8 cellular contexts compared by ENCODE assay signal in the genomic region with DNA sequence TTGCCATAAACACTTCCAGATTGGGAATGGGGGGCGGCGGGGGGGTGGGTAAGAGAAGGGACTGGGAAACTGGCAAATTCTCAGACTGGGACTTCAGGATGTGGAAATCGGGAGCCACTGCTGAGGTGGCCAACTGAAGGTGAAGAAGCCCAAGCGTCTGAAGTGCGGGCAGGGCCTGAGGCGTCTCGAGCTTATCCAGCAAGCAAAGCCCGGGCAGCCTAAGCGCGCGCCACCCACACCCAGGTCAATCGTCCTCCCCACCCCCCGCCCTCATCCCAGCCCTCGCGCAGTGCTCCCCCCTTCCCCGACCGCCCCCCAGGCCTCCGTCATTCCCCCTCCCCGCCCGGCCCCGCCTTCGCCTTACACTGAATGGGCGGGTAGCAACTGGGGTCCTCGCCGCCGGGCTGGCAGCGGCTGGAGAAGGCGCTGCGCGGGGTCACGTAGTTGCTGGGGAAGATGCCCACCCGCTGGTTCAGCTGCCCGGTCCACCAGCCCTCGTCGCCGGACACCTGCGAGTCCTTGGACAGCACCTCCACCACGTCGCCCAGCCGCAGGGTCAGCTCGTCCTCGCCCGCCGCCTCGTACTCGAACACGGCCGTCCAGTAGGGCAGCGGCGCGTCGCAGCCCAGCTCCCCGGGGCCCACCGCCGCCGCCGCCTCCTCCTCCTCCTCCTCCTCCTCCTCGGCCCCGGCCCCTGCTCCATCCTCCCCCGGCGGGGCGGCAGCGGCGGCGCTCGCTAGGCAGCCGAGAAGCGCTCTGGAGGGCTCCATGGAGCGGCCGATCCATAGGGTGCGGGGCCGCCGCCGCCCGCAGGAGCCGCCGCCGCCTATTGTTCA. TPM values are rescaled to one million over a fixed set of nuclear protein-coding genes. Genes with fewer than 3 reads are reported as not detected.
DNase-seq lines count a peak whose midpoint lies in the region; ATAC-seq and TF ChIP-seq lines count a peak whose summit lies in the region.

No MANE protein-coding gene starts in this region.

- no peak overlapping the region for H3K27ac ChIP-seq in ACC112 (ENCODE audit: low read depth, low read length)

- DNase-seq in T follicular helper cell (ENCODE audit: low read depth) (peak; percentile 37), astrocyte of the spinal cord (ENCODE audit: low read depth, low spot score) (no peak), kidney epithelial cell (ENCODE audit: low read depth) (no peak), DMS114 treated with DMSO at 0.1 percent for 48 hours (lab: John Stamatoyannopoulos, UW; ENCODE audit: unreplicated experiment) (no peak)
- DNase-seq in stimulated activated CD4-positive, alpha-beta T cell treated with anti-CD3 and anti-CD28 coated beads, TNF-alpha, amount 100 ng/mL, for 4 hours (ENCODE audit: low read depth in 3 of 3) = peak in 2 of 3 experiments; percentile 10 to 13

- ATAC-seq in GM19328 (IDR thresholded peaks at IDR 0.05; ENCODE audit: unreplicated experiment) (peak; percentile 17), HG03342 (IDR thresholded peaks at IDR 0.05; ENCODE audit: unreplicated experiment) (peak; percentile 13)

- H3K36me3 ChIP-seq in ACC112 (ENCODE audit: insufficient read depth, low read length) (no peaks in the 10 kb centered on the region), kidney epithelial cell (ENCODE audit: control insufficient read depth, insufficient read depth, low read length) (no peaks in the 10 kb centered on the region)

- peaks cover 98% of the 10 kb centered on the region for H3K27me3 ChIP-seq in ACC112 (ENCODE audit: insufficient read depth, low read length)
- no peaks in the 10 kb centered on the region for H3K27me3 ChIP-seq in kidney epithelial cell (ENCODE audit: control insufficient read depth, insufficient read depth, low read length)

- in situ Hi-C loops in astrocyte of the spinal cord (cut with HindIII; ENCODE audit: low sequenced_read_pairs) = no loop called here

- peak overlapping the region; percentile 70 for H3K4me3 ChIP-seq in ACC112 (ENCODE audit: low read depth, low read length)
- peak overlapping the region; percentile 57 for H3K4me3 ChIP-seq in astrocyte of the spinal cord (ENCODE audit: low read depth, low read length)
- peak overlapping the region; percentile 90 for H3K4me3 ChIP-seq in kidney epithelial cell (ENCODE audit: low read depth, low read length)

- TF ChIP-seq CTCF in astrocyte of the spinal cord (IDR thresholded peaks at IDR 0.05; ENCODE audit: low read depth, low read length) = no peak
- TF ChIP-seq CTCF in kidney epithelial cell (IDR thresholded peaks at IDR 0.05; ENCODE audit: insufficient read depth, low read length, poor library complexity, severe bottlenecking) = no peak

- no peaks in the 10 kb centered on the region for H3K4me1 ChIP-seq in ACC112 (ENCODE audit: control insufficient read depth, insufficient read depth, low read length, unreplicated experiment)

- H2AFZ ChIP-seq in ACC112 (ENCODE audit: low read length, unreplicated experiment) = peak overlapping the region; percentile 74

- H3K79me2 ChIP-seq in ACC112 (ENCODE audit: control insufficient read depth, insufficient read depth, low read length, unreplicated experiment) = no peaks in the 10 kb centered on the region

RNA-seq across cellular contexts. Expression of a gene that starts 0.7 kb away (rescaled TPM):
- 10.4 and 12.0 TPM in 2 replicates for total RNA-seq in kidney epithelial cell

Comparison
In these comparisons a context has a peak if more than half of its experiments do, and no peak if none do; other contexts are left out.
1. DNase-seq: peak in T follicular helper cell (single experiment) and stimulated activated CD4-positive, alpha-beta T cell treated with anti-CD3 and anti-CD28 coated beads, TNF-alpha, amount 100 ng/mL, for 4 hours (2 of 3); none in astrocyte of the spinal cord (single experiment), kidney epithelial cell (single experiment) and DMS114 treated with DMSO at 0.1 percent for 48 hours (single experiment).
2. Peak in every context shown above with its lines, with median percentiles within 50 percentile points of each other: H3K4me3 ChIP-seq.